In the genomic region with DNA sequence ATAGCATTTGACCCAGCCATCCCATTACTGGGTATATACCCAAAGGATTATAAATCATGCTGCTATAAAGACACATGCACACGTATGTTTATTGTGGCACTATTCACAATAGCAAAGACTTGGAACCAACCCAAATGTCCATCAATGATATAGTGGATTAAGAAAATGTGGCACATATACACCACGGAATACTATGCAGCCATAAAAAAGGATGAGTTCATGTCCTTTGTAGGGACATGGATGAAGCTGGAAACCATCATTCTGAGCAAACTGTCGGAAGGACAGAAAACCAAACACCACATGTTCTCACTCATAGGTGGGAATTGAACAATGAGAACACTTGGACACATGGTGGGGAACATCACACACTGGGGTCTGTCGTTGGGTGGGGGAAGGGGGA, we compare ENCODE assay signal across 2 cellular contexts. TPM values are rescaled to one million over a fixed set of nuclear protein-coding genes. Genes with fewer than 3 reads are reported as not detected.
"Had no signal": no experiment of that assay in that cellular context is flagged by ENCODE, and none has a peak within 500 bp of the region (broad histone marks: within the 10 kb centered on the region; RNA-seq: fewer than 3 reads in every experiment).

No MANE protein-coding gene starts in this region.

RNA-seq across cellular contexts. Expression of gene PODN, which starts 51.8 kb away (rescaled TPM):
- total RNA-seq: naive thymus-derived CD8-positive, alpha-beta T cell; natural killer cell treated with Interleukin-12 subunit alpha and Interleukin-12 subunit beta and Interleukin-15 and Interleukin-18, amount 100 ng/mL, for 72 hours had no signal
